Comparison of ENCODE assay signal across 8 cellular contexts in the genomic region with DNA sequence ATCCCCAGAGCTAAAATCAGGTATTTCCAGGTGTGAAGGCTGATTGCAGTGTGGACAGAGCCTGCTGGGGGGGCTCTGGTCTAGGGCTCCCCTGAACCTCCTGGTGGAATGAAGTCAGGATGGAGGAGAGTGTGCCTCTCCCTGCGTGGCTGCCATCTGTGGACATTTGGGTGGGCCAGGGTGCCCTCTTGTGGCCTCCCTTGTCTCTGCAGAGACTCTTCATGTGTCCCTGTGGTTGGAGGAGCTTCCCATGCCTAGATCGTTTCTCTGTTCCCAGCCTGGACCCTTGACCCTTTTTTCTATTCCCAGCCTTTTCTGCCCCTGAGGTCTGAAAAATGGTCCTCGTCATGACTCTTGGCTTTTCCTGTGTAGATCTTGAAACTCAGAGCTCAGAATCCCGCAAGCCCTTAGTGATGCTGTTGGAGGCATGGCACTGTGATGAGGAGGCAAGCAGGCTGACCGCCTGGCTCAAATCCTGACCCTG. TPM values are rescaled to one million over a fixed set of nuclear protein-coding genes. Genes with fewer than 3 reads are reported as not detected.
DNase-seq lines count a peak whose midpoint lies in the region; ATAC-seq and TF ChIP-seq lines count a peak whose summit lies in the region.

No MANE protein-coding gene starts in this region.

- H3K4me2 ChIP-seq in trophoblast cell (ENCODE audit: low read length): no peak overlapping the region

- H2BK120ac ChIP-seq in trophoblast cell (ENCODE audit: insufficient read depth, low read length, poor library complexity): no peak overlapping the region

- H3K4me1 ChIP-seq in CD4-positive, alpha-beta memory T cell (ENCODE audit: insufficient read depth, low read length): no peaks in the 10 kb centered on the region
- no peaks in the 10 kb centered on the region for H3K4me1 ChIP-seq in Peyer's patch
- H3K4me1 ChIP-seq in gastroesophageal sphincter: no peaks in the 10 kb centered on the region
- H3K4me1 ChIP-seq in trophoblast cell (ENCODE audit: control insufficient read depth in 1 of 2, insufficient read depth in 2 of 2, low read length in 2 of 2): no peaks in the 10 kb centered on the region

- TF ChIP-seq POLR2A in Peyer's patch (IDR thresholded peaks at IDR 0.05) (no peak), gastroesophageal sphincter (IDR thresholded peaks at IDR 0.05) (no peak)

- H3K27ac Mint-ChIP-seq in CD4-positive, alpha-beta memory T cell: no peak overlapping the region

- no peak overlapping the region for H3K4ac ChIP-seq in trophoblast cell (ENCODE audit: low read depth, low read length)

- WGBS in gastroesophageal sphincter (ENCODE audit: low coverage in 1 of 2), 2 donors: 0 to 24% methylated on average over 1 to 5 of the region's 5 CpGs
- no CpG with 5 or more reads among the region's 5 CpGs for WGBS in trophoblast cell (ENCODE audit: extremely low coverage, insufficient coverage, insufficient read length)

- H4K91ac ChIP-seq in trophoblast cell (ENCODE audit: low read depth, low read length): no peak overlapping the region

- H3K36me3 ChIP-seq in CD4-positive, alpha-beta memory T cell (ENCODE audit: insufficient read depth, low read length): no peaks in the 10 kb centered on the region
- H3K36me3 ChIP-seq in Peyer's patch (no peaks in the 10 kb centered on the region), gastroesophageal sphincter (no peaks in the 10 kb centered on the region), trophoblast cell (ENCODE audit: control insufficient read depth in 1 of 2, insufficient read depth in 2 of 2, low read length in 2 of 2) (no peaks in the 10 kb centered on the region)

- no peak for TF ChIP-seq EP300 in gastroesophageal sphincter (IDR thresholded peaks at IDR 0.05)

- no peak overlapping the region for H2AK5ac ChIP-seq in trophoblast cell (ENCODE audit: low read length)

- H2BK5ac ChIP-seq in trophoblast cell (ENCODE audit: low read depth, low read length, poor library complexity): no peak overlapping the region

- intact Hi-C loops in CD4-positive, alpha-beta memory T cell (cut with micrococcal nuclease): loop anchor here (1.0 kb wide), 1 partner anchor 105 kb away; no protein-coding TSS in a partner anchor

- ATAC-seq in gastroesophageal sphincter: no peak
- ATAC-seq in HG03571 (IDR thresholded peaks at IDR 0.05; ENCODE audit: unreplicated experiment): no peak
- ATAC-seq in HG03439 (IDR thresholded peaks at IDR 0.05; ENCODE audit: unreplicated experiment): no peak

- H3K9ac ChIP-seq in trophoblast cell (ENCODE audit: low read length): no peak overlapping the region

- no peak overlapping the region for H2BK12ac ChIP-seq in trophoblast cell (ENCODE audit: low read length)

- H3K27me3 ChIP-seq in CD4-positive, alpha-beta memory T cell (ENCODE audit: insufficient read depth, low read length): no peaks in the 10 kb centered on the region
- H3K27me3 ChIP-seq in Peyer's patch: no peaks in the 10 kb centered on the region
- no peaks in the 10 kb centered on the region for H3K27me3 ChIP-seq in gastroesophageal sphincter
- H3K27me3 ChIP-seq in trophoblast cell (ENCODE audit: insufficient read depth, low read length): no peaks in the 10 kb centered on the region

- H3K4me3 ChIP-seq in CD4-positive, alpha-beta memory T cell (ENCODE audit: low read length in 2 of 2): no peak overlapping the region
- H3K4me3 ChIP-seq in HFF-Myc (replicated peaks; ENCODE audit: low read depth, low read length): no peak overlapping the region
- no peak overlapping the region for H3K4me3 ChIP-seq in Peyer's patch
- H3K4me3 ChIP-seq in gastroesophageal sphincter: no peak overlapping the region
- no peak overlapping the region for H3K4me3 ChIP-seq in trophoblast cell (ENCODE audit: low read depth, low read length)

- CTCF ChIA-PET in CD4-positive, alpha-beta memory T cell (lab: Charles Lee; ENCODE audit: partially characterized antibody): interaction anchor here (0.6 to 4.1 kb wide), 20 partner anchors 8 to 339 kb away, joined by 3 to 21 read pairs (median 4); a partner anchor contains a TSS

- H3K4me3 Mint-ChIP-seq in CD4-positive, alpha-beta memory T cell: no peak overlapping the region

- peaks cover 0 to 11% (median 4%) of the 10 kb centered on the region in 4 donors for H3K4me1 Mint-ChIP-seq in CD4-positive, alpha-beta memory T cell

- H3K14ac ChIP-seq in trophoblast cell (ENCODE audit: low read length): no peak overlapping the region

- peak; percentile 89 for TF ChIP-seq CTCF in HFF-Myc (IDR thresholded peaks at IDR 0.05; ENCODE audit: low read depth, low read length, missing control alignments)
- TF ChIP-seq CTCF in Peyer's patch (IDR thresholded peaks at IDR 0.05): peak; percentile 40 to 78 (median 71)
- peak; percentile 33 to 76 (median 46) for TF ChIP-seq CTCF in gastroesophageal sphincter (IDR thresholded peaks at IDR 0.05)

- H3K79me1 ChIP-seq in trophoblast cell (ENCODE audit: low read length): no peaks in the 10 kb centered on the region

- H3K18ac ChIP-seq in trophoblast cell (ENCODE audit: low read length): no peak overlapping the region

- H3K79me2 ChIP-seq in trophoblast cell (ENCODE audit: control insufficient read depth, insufficient read depth, low read length, poor library complexity): no peaks in the 10 kb centered on the region

- no peaks in the 10 kb centered on the region for H3K9me3 ChIP-seq in CD4-positive, alpha-beta memory T cell (ENCODE audit: control insufficient read depth in 1 of 2, low read length in 2 of 2)
- H3K9me3 ChIP-seq in Peyer's patch (no peaks in the 10 kb centered on the region), gastroesophageal sphincter (no peaks in the 10 kb centered on the region), trophoblast cell (ENCODE audit: insufficient read depth, low read depth, low read length) (no peaks in the 10 kb centered on the region)

- H4K8ac ChIP-seq in trophoblast cell (ENCODE audit: low read depth, low read length): no peak overlapping the region

- peaks cover 0 to 3% (median 0%) of the 10 kb centered on the region in 8 donors for H3K9me3 Mint-ChIP-seq in CD4-positive, alpha-beta memory T cell

- POLR2A ChIA-PET in CD4-positive, alpha-beta memory T cell (lab: Charles Lee; ENCODE audit: partially characterized antibody): interaction anchor here (0.7 to 0.8 kb wide), 2 partner anchors 10 to 104 kb away, joined by 3 to 4 read pairs; a partner anchor contains a TSS

- DNase-seq in CD4-positive, alpha-beta memory T cell: peak; percentile 29 to 39 (median 35)
- DNase-seq in HFF-Myc (ENCODE audit: extremely low read depth, low read depth) (no peak), Peyer's patch (peak; percentile 47 to 84 (median 73)), trophoblast cell (peak; percentile 27 to 71)
- DNase-seq in activated effector memory CD4-positive, alpha-beta T cell treated with Interleukin-2 at 50 U/mL for 16 hours: peak; percentile 20

- H3K27ac ChIP-seq in CD4-positive, alpha-beta memory T cell (ENCODE audit: low read depth, low read length): no peak overlapping the region
- H3K27ac ChIP-seq in Peyer's patch (no peak overlapping the region), gastroesophageal sphincter (no peak overlapping the region), trophoblast cell (ENCODE audit: low read depth, low read length) (no peak overlapping the region)

- H3K36me3 Mint-ChIP-seq in CD4-positive, alpha-beta memory T cell: no peaks in the 10 kb centered on the region

- no peak overlapping the region for H2AFZ ChIP-seq in trophoblast cell (ENCODE audit: insufficient read depth, low read length, poor library complexity)

- no peak overlapping the region for H4K12ac ChIP-seq in trophoblast cell (ENCODE audit: low read depth, low read length)

- H3K27me3 Mint-ChIP-seq in CD4-positive, alpha-beta memory T cell: peaks cover 0 to 1% of the 10 kb centered on the region in 2 donors

- H3K23ac ChIP-seq in trophoblast cell (ENCODE audit: low read length): no peak overlapping the region

RNA-seq across cellular contexts. Expression of a gene that starts 9.9 kb away (rescaled TPM):
- 100 to 1,000 TPM; 118 to 123 TPM for total RNA-seq in CD4-positive, alpha-beta memory T cell
- 100 to 1,000 TPM; 134 to 189 TPM for polyA plus RNA-seq in CD4-positive, alpha-beta memory T cell
- total RNA-seq in Peyer's patch (100 to 1,000 TPM in 1 of 4 donors, 10 to 100 TPM in 3; 44.6 to 167 (median 67.8) TPM), gastroesophageal sphincter (100 to 1,000 TPM in 3 of 4 donors, 10 to 100 TPM in 1; 99.6 to 118 (median 116) TPM)
- 65.6 and 67.1 TPM in 2 replicates for polyA plus RNA-seq in trophoblast cell (2013)
